Comparison of ENCODE assay signal across 11 cellular contexts in genomic region chr2:187497858-187498463, GRCh38. TPM values are rescaled to one million over a fixed set of nuclear protein-coding genes. Genes with fewer than 3 reads are reported as not detected.
DNase-seq lines count a peak whose midpoint lies in the region; ATAC-seq, FAIRE-seq and TF ChIP-seq lines count a peak whose summit lies in the region.
"Had no signal": no experiment of that assay in that cellular context is flagged by ENCODE, and none has a peak within 500 bp of the region (broad histone marks: within the 10 kb centered on the region; RNA-seq: fewer than 3 reads in every experiment).

No MANE protein-coding gene starts in this region.

- H3K9me3 ChIP-seq in heart left ventricle, result peaks cover 0 to 5% (median 0%) of the 10 kb centered on the region in 12 donors

- H3K27me3 ChIP-seq in heart left ventricle, result no peaks in the 10 kb centered on the region
- no peaks in the 10 kb centered on the region for H3K27me3 ChIP-seq in foreskin keratinocyte

- H3K27ac ChIP-seq in heart left ventricle (no peak overlapping the region), foreskin keratinocyte (no peak overlapping the region)

- no peaks in the 10 kb centered on the region for H3K36me3 Mint-ChIP-seq in activated T-helper 17 cell treated with anti-CD3 and anti-CD28 coated beads, Interleukin-2, amount 50 U/mL, for 72 hours (ENCODE audit: low read depth)

- peaks cover 5% of the 10 kb centered on the region for H3K27me3 Mint-ChIP-seq in activated T-helper 17 cell treated with anti-CD3 and anti-CD28 coated beads, Interleukin-2, amount 50 U/mL, for 72 hours

- H3K27ac Mint-ChIP-seq in activated T-helper 17 cell treated with anti-CD3 and anti-CD28 coated beads, Interleukin-2, amount 50 U/mL, for 72 hours, result no peak overlapping the region
- H3K27ac Mint-ChIP-seq: activated T-helper 1 cell treated with anti-CD3 and anti-CD28 coated beads, Interleukin-12 subunit alpha, Interleukin-12 subunit beta, Interleukin-2, Interleukin-4 antibody, amounts not matched to agents 30 ng/mL and 10 ng/mL and 1 ng/mL, durations not matched to agents 14 hours and 24 hours and 36 hours had no signal

- no peak for TF ChIP-seq POLR2A in heart left ventricle (IDR thresholded peaks at IDR 0.05)
- TF ChIP-seq POLR2A in H54 (IDR thresholded peaks at IDR 0.05; ENCODE audit: low read depth, low read length), result no peak

- H3K4me3 Mint-ChIP-seq in activated T-helper 17 cell treated with anti-CD3 and anti-CD28 coated beads, Interleukin-2, amount 50 U/mL, for 72 hours, result no peak overlapping the region
- H3K4me3 Mint-ChIP-seq: activated T-helper 1 cell treated with anti-CD3 and anti-CD28 coated beads, Interleukin-12 subunit alpha, Interleukin-12 subunit beta, Interleukin-2, Interleukin-4 antibody, amounts not matched to agents 30 ng/mL and 10 ng/mL and 1 ng/mL, durations not matched to agents 14 hours and 24 hours and 36 hours had no signal

- peaks cover 0 to 31% (median 10%) of the 10 kb centered on the region in 9 donors for H3K36me3 ChIP-seq in heart left ventricle

- no peak overlapping the region for H3K4me3 ChIP-seq in heart left ventricle

- H3K9me3 Mint-ChIP-seq in activated T-helper 17 cell treated with anti-CD3 and anti-CD28 coated beads, Interleukin-2, amount 50 U/mL, for 72 hours, result no peaks in the 10 kb centered on the region
- H3K9me3 Mint-ChIP-seq: activated T-helper 1 cell treated with anti-CD3 and anti-CD28 coated beads, Interleukin-12 subunit alpha, Interleukin-12 subunit beta, Interleukin-2, Interleukin-4 antibody, amounts not matched to agents 30 ng/mL and 10 ng/mL and 1 ng/mL, durations not matched to agents 14 hours and 24 hours and 36 hours had no signal

- peaks cover 0 to 21% (median 0%) of the 10 kb centered on the region in 12 donors for H3K4me1 ChIP-seq in heart left ventricle
- H3K4me1 ChIP-seq in foreskin keratinocyte, result no peaks in the 10 kb centered on the region

- TF ChIP-seq CTCF in heart left ventricle (IDR thresholded peaks at IDR 0.05) (peak; percentile 25 to 67 (median 48)), foreskin keratinocyte (conservative IDR thresholded peaks at IDR 0.05) (peak; percentile 63)

- ATAC-seq in heart left ventricle (no peak), left ventricle myocardium superior (no peak), foreskin keratinocyte (no peak), GM18870 (IDR thresholded peaks at IDR 0.05; ENCODE audit: unreplicated experiment) (no peak)
- ATAC-seq in activated T-helper 17 cell treated with anti-CD3 and anti-CD28 coated beads, Interleukin-2, amount 50 U/mL, for 72 hours (replicated peaks), result no peak

- intact Hi-C loops in heart left ventricle (cut with DNase I), result loop anchor here in 6 of 10 donors (5.0 to 10.0 kb wide), 5 partner anchors 84 to 1014 kb away; no protein-coding TSS in a partner anchor
- intact Hi-C loops in left ventricle myocardium superior (cut with micrococcal nuclease), result no loop called here

- WGBS in heart left ventricle, 4 donors, result 28 to 39% (median 33%) methylated on average over 1 of the region's 1 CpG

- DNase-seq in heart left ventricle (no peak), left ventricle myocardium superior (no peak), RPMI7951 (ENCODE audit: low read depth) (peak; percentile 18), foreskin keratinocyte (no peak), cerebellar cortex (ENCODE audit: low spot score) (no peak), H54 (ENCODE audit: insufficient read length, low spot score) (no peak)
- DNase-seq: DMS79 treated with DMSO at 0.1 percent for 48 hours; NK-92 treated with Interleukin-12 subunit alpha and Interleukin-12 subunit beta, amount 100 ng/mL, for 24 hours had no signal

- no peaks in the 10 kb centered on the region for H3K4me1 Mint-ChIP-seq in activated T-helper 17 cell treated with anti-CD3 and anti-CD28 coated beads, Interleukin-2, amount 50 U/mL, for 72 hours

- no peak for FAIRE-seq in H54 (lab: Jason Lieb, UNC)

RNA-seq across cellular contexts. Expression of gene CALCRL, which starts 49.9 kb away (rescaled TPM):
- total RNA-seq in heart left ventricle (10 to 100 TPM; 11.8 to 37.2 (median 24.3) TPM), left ventricle myocardium superior (27.5 TPM), foreskin keratinocyte (2.3 and 3.3 TPM in 2 replicates)
- polyA plus RNA-seq in heart left ventricle (10 to 100 TPM in 1 of 2 donors, 1 to 10 TPM in 1; 8.5 to 11.4 TPM), foreskin keratinocyte (0.56 and 0.69 TPM in 2 replicates)
- total RNA-seq in RPMI7951 (2014; rRNA removed; shearing (Covaris generic)), result 0.29 and 0.36 TPM in 2 replicates
- total RNA-seq in activated T-helper 17 cell treated with anti-CD3 and anti-CD28 coated beads, Interleukin-2, amount 50 U/mL, for 72 hours, result under 1 TPM; 0.42 to 0.56 TPM

RNA-seq across cellular contexts. Expression of gene TFPI, which starts 56.3 kb away (rescaled TPM):
- total RNA-seq in heart left ventricle, result 10 to 100 TPM; 18.2 to 63.7 (median 25.0) TPM
- 10 to 100 TPM; 13.5 to 24.6 TPM for polyA plus RNA-seq in heart left ventricle
- 24.2 TPM for total RNA-seq in left ventricle myocardium superior
- total RNA-seq in RPMI7951 (2014; rRNA removed; shearing (Covaris generic)), result 57.2 and 73.3 TPM in 2 replicates
- total RNA-seq in foreskin keratinocyte, result 0.42 and 0.54 TPM in 2 replicates
- 0.14 and 0.16 TPM in 2 replicates for polyA plus RNA-seq in foreskin keratinocyte
- total RNA-seq in activated T-helper 17 cell treated with anti-CD3 and anti-CD28 coated beads, Interleukin-2, amount 50 U/mL, for 72 hours, result under 1 TPM; 0.13 to 0.30 TPM

Comparison
In these comparisons a context has a peak if more than half of its experiments do, and no peak if none do; other contexts are left out.
1. RNA of gene TFPI, which starts 56.3 kb away (total RNA-seq): 57.2 to 73.3 TPM in RPMI7951, 18.2 to 63.7 TPM in heart left ventricle and 24.2 TPM in left ventricle myocardium superior (single experiment); 0.42 to 0.54 TPM in foreskin keratinocyte and 0.13 to 0.30 TPM in activated T-helper 17 cell treated with anti-CD3 and anti-CD28 coated beads, Interleukin-2, amount 50 U/mL, for 72 hours; every median in the first group is over 10 times any median in the second.